In the genomic region with DNA sequence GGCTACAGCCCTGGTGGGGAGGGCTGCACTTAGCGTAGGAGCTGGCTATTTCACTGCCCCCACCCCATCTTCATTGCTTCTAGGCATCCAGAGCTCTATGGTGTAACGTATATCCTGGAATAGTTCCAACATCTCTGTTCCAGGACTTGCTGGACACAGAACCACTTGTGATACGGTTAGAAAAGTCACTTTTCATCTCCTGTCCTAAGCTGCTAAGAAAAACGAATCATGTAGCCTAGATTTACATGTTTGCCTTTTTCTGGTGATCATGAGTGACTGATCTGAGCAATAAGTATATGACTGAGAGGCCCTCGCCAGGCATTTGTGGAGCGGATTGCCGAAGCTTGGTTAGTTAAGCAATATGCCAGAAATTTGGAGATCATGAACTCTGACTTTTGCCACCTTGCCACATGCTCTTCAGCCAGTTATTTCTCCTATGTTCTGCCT, we compare ENCODE assay signal across 17 cellular contexts. TPM values are rescaled to one million over a fixed set of nuclear protein-coding genes. Genes with fewer than 3 reads are reported as not detected.
A peak's percentile ranks its signal among the peaks of the same experiment; 100 is the strongest.
DNase-seq lines count a peak whose midpoint lies in the region; ATAC-seq and TF ChIP-seq lines count a peak whose summit lies in the region.
"Had no signal": no experiment of that assay in that cellular context is flagged by ENCODE, and none has a peak within 500 bp of the region (broad histone marks: within the 10 kb centered on the region; RNA-seq: fewer than 3 reads in every experiment).

No MANE protein-coding gene starts in this region.

- intact Hi-C loops in adrenal gland (cut with DNase I): no loop called here
- intact Hi-C loops in sigmoid colon (cut with DNase I): loop anchor here (5.0 kb wide), 2 partner anchors 44 to 64 kb away; no protein-coding TSS in a partner anchor

- TF ChIP-seq CTCF in AG04450 (IDR thresholded peaks at IDR 0.05; ENCODE audit: low read depth, low read length) (no peak), adrenal gland (IDR thresholded peaks at IDR 0.05) (no peak), gastroesophageal sphincter (IDR thresholded peaks at IDR 0.05) (no peak), sigmoid colon (IDR thresholded peaks at IDR 0.05) (no peak), neural progenitor cell (IDR thresholded peaks at IDR 0.05) (no peak)

- no peaks in the 10 kb centered on the region for H3K27me3 ChIP-seq in AG04450 (ENCODE audit: control insufficient read depth, insufficient read depth, low read length)
- no peaks in the 10 kb centered on the region for H3K27me3 ChIP-seq in adrenal gland
- no peaks in the 10 kb centered on the region for H3K27me3 ChIP-seq in gastroesophageal sphincter
- no peaks in the 10 kb centered on the region for H3K27me3 ChIP-seq in sigmoid colon
- peaks cover 17% of the 10 kb centered on the region for H3K27me3 ChIP-seq in neural progenitor cell
- H3K27me3 ChIP-seq: foreskin keratinocyte had no signal

- H3K4me3 ChIP-seq in AG04450 (ENCODE audit: low read depth, low read length) (no peak overlapping the region), adrenal gland (no peak overlapping the region), gastroesophageal sphincter (no peak overlapping the region), sigmoid colon (no peak overlapping the region), neural progenitor cell (no peak overlapping the region)

- no peak overlapping the region for H3K9ac ChIP-seq in neural progenitor cell

- H3F3A ChIP-seq in neural progenitor cell (ENCODE audit: low read depth): no peaks in the 10 kb centered on the region

- H3K27ac ChIP-seq in AG04450 (ENCODE audit: low read depth, low read length): peak overlapping the region; percentile 94
- peak overlapping the region; percentile 58 to 89 (median 64) for H3K27ac ChIP-seq in adrenal gland
- H3K27ac ChIP-seq in gastroesophageal sphincter: peak overlapping the region in 3 of 4 donors; percentile 67 to 76 (median 70)
- peak overlapping the region in 3 of 4 donors; percentile 42 to 55 (median 53) for H3K27ac ChIP-seq in sigmoid colon
- no peak overlapping the region for H3K27ac ChIP-seq in neural progenitor cell
- H3K27ac ChIP-seq: foreskin keratinocyte had no signal

- peaks cover 14% of the 10 kb centered on the region for H3K4me1 Mint-ChIP-seq in neural progenitor cell
- H3K4me1 Mint-ChIP-seq: activated naive CD8-positive, alpha-beta T cell treated with anti-CD3 and anti-CD28 coated beads, Interleukin-2, amount 50 U/mL, for 24 hours; naive thymus-derived CD8-positive, alpha-beta T cell had no signal

- H3K27me3 Mint-ChIP-seq in neural progenitor cell (ENCODE audit: insufficient read depth, low read depth): peaks cover 6% of the 10 kb centered on the region
- H3K27me3 Mint-ChIP-seq: activated naive CD8-positive, alpha-beta T cell treated with anti-CD3 and anti-CD28 coated beads, Interleukin-2, amount 50 U/mL, for 24 hours had no signal

- H3K4me3 Mint-ChIP-seq in neural progenitor cell: no peak overlapping the region
- H3K4me3 Mint-ChIP-seq: activated naive CD8-positive, alpha-beta T cell treated with anti-CD3 and anti-CD28 coated beads, Interleukin-2, amount 50 U/mL, for 24 hours; naive thymus-derived CD8-positive, alpha-beta T cell had no signal

- CTCF ChIA-PET in AG04450 (lab: Charles Lee): interaction anchor here (1.0 to 1.3 kb wide), 4 partner anchors 14 to 255 kb away, joined by 3 read pairs; a partner anchor contains a TSS

- no peaks in the 10 kb centered on the region for H3K9me3 Mint-ChIP-seq in neural progenitor cell
- H3K9me3 Mint-ChIP-seq: activated naive CD8-positive, alpha-beta T cell treated with anti-CD3 and anti-CD28 coated beads, Interleukin-2, amount 50 U/mL, for 24 hours; naive thymus-derived CD8-positive, alpha-beta T cell had no signal

- POLR2A ChIA-PET in AG04450 (lab: Yijun Ruan, JAX): interaction anchor here (0.6 to 2.0 kb wide), 6 partner anchors 10 to 254 kb away, joined by 3 to 8 read pairs (median 4); a partner anchor contains a TSS

- no peak overlapping the region for H2AFZ ChIP-seq in neural progenitor cell (replicated peaks)

- ATAC-seq in gastroesophageal sphincter (no peak), GM18873 (IDR thresholded peaks at IDR 0.05; ENCODE audit: low FRiP score, unreplicated experiment) (no peak), HG02642 (IDR thresholded peaks at IDR 0.05; ENCODE audit: poor library complexity, unreplicated experiment) (no peak)
- ATAC-seq: activated CD4-positive, CD25-positive, alpha-beta regulatory T cell treated with anti-CD3 and anti-CD28 coated beads, Interleukin-2, amount 50 U/mL, for 24 hours; activated naive CD8-positive, alpha-beta T cell treated with anti-CD3 and anti-CD28 coated beads, Interleukin-2, amount 50 U/mL, for 24 hours; naive thymus-derived CD8-positive, alpha-beta T cell had no signal

- H3K36me3 ChIP-seq in adrenal gland (replicated peaks in 1 of 2): no peaks in the 10 kb centered on the region
- H3K36me3 ChIP-seq in gastroesophageal sphincter: no peaks in the 10 kb centered on the region
- no peaks in the 10 kb centered on the region for H3K36me3 ChIP-seq in sigmoid colon
- no peaks in the 10 kb centered on the region for H3K36me3 ChIP-seq in neural progenitor cell

- TF ChIP-seq POLR2A in adrenal gland (IDR thresholded peaks at IDR 0.05) (no peak), gastroesophageal sphincter (IDR thresholded peaks at IDR 0.05) (no peak), sigmoid colon (IDR thresholded peaks at IDR 0.05) (no peak)

- peaks cover 11 to 27% of the 10 kb centered on the region in 2 donors for H3K4me1 ChIP-seq in adrenal gland (replicated peaks in 1 of 2)
- H3K4me1 ChIP-seq in gastroesophageal sphincter: peaks cover 0 to 24% (median 18%) of the 10 kb centered on the region in 3 donors
- H3K4me1 ChIP-seq in sigmoid colon: peaks cover 0 to 16% (median 14%) of the 10 kb centered on the region in 4 donors
- peaks cover 14% of the 10 kb centered on the region for H3K4me1 ChIP-seq in neural progenitor cell

- H3K79me2 ChIP-seq in neural progenitor cell (ENCODE audit: low read depth): no peaks in the 10 kb centered on the region

- no peak overlapping the region for H3K4me2 ChIP-seq in neural progenitor cell

- no peaks in the 10 kb centered on the region for H3K36me3 Mint-ChIP-seq in neural progenitor cell
- H3K36me3 Mint-ChIP-seq: naive thymus-derived CD8-positive, alpha-beta T cell had no signal

- WGBS in adrenal gland, 4 donors: 81 to 89% (median 85%) methylated on average over 7 of the region's 7 CpGs
- WGBS in gastroesophageal sphincter (ENCODE audit: low coverage in 1 of 2), 2 donors: 81 to 100% methylated on average over 1 to 6 of the region's 7 CpGs
- WGBS in sigmoid colon, 2 donors: 79 to 84% methylated on average over 7 of the region's 7 CpGs

- H4K20me1 ChIP-seq in neural progenitor cell (ENCODE audit: low read depth): no peaks in the 10 kb centered on the region

- H3K27ac Mint-ChIP-seq in neural progenitor cell: no peak overlapping the region
- H3K27ac Mint-ChIP-seq: activated naive CD8-positive, alpha-beta T cell treated with anti-CD3 and anti-CD28 coated beads, Interleukin-2, amount 50 U/mL, for 24 hours; naive thymus-derived CD8-positive, alpha-beta T cell had no signal

- DNase-seq in AG04450 (ENCODE audit: low read depth, low spot score) (no peak), adrenal gland (no peak), sigmoid colon (no peak), NCI-H128 (lab: John Stamatoyannopoulos, UW; ENCODE audit: unreplicated experiment) (no peak), neural progenitor cell (ENCODE audit: low spot score) (no peak)
- DNase-seq: activated naive CD8-positive, alpha-beta T cell treated with anti-CD3 and anti-CD28 coated beads, Interleukin-2, amount 50 U/mL, for 24 hours; activated T-cell treated with anti-CD3 and anti-CD28 coated beads for 4 hours; foreskin keratinocyte; naive thymus-derived CD8-positive, alpha-beta T cell; NCI-H1092 treated with DMSO at 0.1 percent for 48 hours; NCI-H345; small intestine; SW 1271 had no signal

- TF ChIP-seq EP300 in gastroesophageal sphincter (IDR thresholded peaks at IDR 0.05) (no peak), sigmoid colon (IDR thresholded peaks at IDR 0.05) (no peak)

- no peaks in the 10 kb centered on the region for H3K9me3 ChIP-seq in AG04450 (ENCODE audit: control insufficient read depth, insufficient read depth, low read length)
- H3K9me3 ChIP-seq in adrenal gland (replicated peaks in 1 of 3): no peaks in the 10 kb centered on the region
- no peaks in the 10 kb centered on the region for H3K9me3 ChIP-seq in gastroesophageal sphincter
- H3K9me3 ChIP-seq in sigmoid colon: no peaks in the 10 kb centered on the region
- H3K9me3 ChIP-seq in neural progenitor cell (ENCODE audit: low read depth): no peaks in the 10 kb centered on the region

RNA-seq across cellular contexts. Expression of a gene that starts 41.0 kb away (rescaled TPM):
- polyA plus RNA-seq in AG04450 (2011; rRNA removed): 361 and 527 TPM in 2 replicates
- 113 and 139 TPM in 2 replicates for polyA minus RNA-seq in AG04450 (2011; rRNA and poly(A)+ RNA removed)
- 100 to 1,000 TPM; 197 to 429 (median 293) TPM for total RNA-seq in adrenal gland
- 100 to 1,000 TPM; 144 to 521 (median 178) TPM for polyA plus RNA-seq in adrenal gland
- total RNA-seq in gastroesophageal sphincter: 100 to 1,000 TPM; 146 to 260 (median 216) TPM
- total RNA-seq in sigmoid colon: 100 to 1,000 TPM; 148 to 270 (median 220) TPM
- 100 to 1,000 TPM; 262 to 513 (median 358) TPM for polyA plus RNA-seq in sigmoid colon
- 751 and 1,104 TPM in 2 replicates for total RNA-seq in neural progenitor cell (ENCODE audit: low replicate concordance)
